22 cellular contexts compared by ENCODE assay signal in the genomic region with DNA sequence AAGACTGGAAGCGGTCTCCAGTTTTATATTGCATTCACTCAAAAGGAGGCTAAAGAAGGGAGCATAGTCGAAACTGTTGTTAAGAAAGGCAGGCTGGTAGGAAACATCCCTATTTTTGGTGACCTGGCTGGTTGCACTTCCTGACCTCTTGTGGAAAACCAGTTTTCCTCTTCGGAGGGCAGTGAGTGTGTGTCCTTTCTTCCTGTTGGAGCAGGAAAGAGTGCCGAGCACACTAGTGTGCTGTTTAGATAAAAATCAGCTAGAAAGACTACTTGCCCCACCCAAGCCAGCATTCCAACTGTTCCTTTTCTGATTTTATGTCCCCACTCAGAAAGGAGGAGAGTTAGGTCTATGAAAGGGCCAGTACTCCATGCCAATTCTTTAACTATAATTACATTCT.
"Had no signal": no experiment of that assay in that cellular context is flagged by ENCODE, and none has a peak within 500 bp of the region (broad histone marks: within the 10 kb centered on the region; RNA-seq: fewer than 3 reads in every experiment).

No MANE protein-coding gene starts in this region.

- H3K4me3 Mint-ChIP-seq: activated CD8-positive, alpha-beta T cell treated with anti-CD3 and anti-CD28 coated beads for 36 hours; activated T-cell treated with anti-CD3 and anti-CD28 coated beads, Interleukin-2, amount 50 U/mL, for 4 hours; memory B cell; natural killer cell treated with Interleukin-12 subunit alpha and Interleukin-12 subunit beta and Interleukin-15 and Interleukin-18, amount 100 ng/mL, for 72 hours; T-helper 1 cell treated with Interleukin-12 subunit alpha and Interleukin-12 subunit beta and Interleukin-4 antibody, amounts not matched to agents 30 μg/mL and 1 μg/mL, for 36 hours had no signal

- H3K27ac Mint-ChIP-seq: activated CD8-positive, alpha-beta T cell treated with anti-CD3 and anti-CD28 coated beads for 36 hours; activated naive CD4-positive, alpha-beta T cell treated with anti-CD3 and anti-CD28 coated beads, Interleukin-2, amount 50 U/mL, for 72 hours; memory B cell; natural killer cell treated with Interleukin-12 subunit alpha and Interleukin-12 subunit beta and Interleukin-15 and Interleukin-18, amount 100 ng/mL, for 72 hours; T-helper 1 cell treated with Interleukin-12 subunit alpha and Interleukin-12 subunit beta and Interleukin-4 antibody, amounts not matched to agents 30 μg/mL and 1 μg/mL, for 36 hours had no signal

- FAIRE-seq: frontal cortex, small intestine had no signal

- H3K9me3 Mint-ChIP-seq: activated CD8-positive, alpha-beta T cell treated with anti-CD3 and anti-CD28 coated beads for 36 hours; activated T-cell treated with anti-CD3 and anti-CD28 coated beads, Interleukin-2, amount 50 U/mL, for 4 hours; memory B cell; natural killer cell treated with Interleukin-12 subunit alpha and Interleukin-12 subunit beta and Interleukin-15 and Interleukin-18, amount 100 ng/mL, for 72 hours; T-helper 1 cell treated with Interleukin-12 subunit alpha and Interleukin-12 subunit beta and Interleukin-4 antibody, amounts not matched to agents 30 μg/mL and 1 μg/mL, for 36 hours had no signal

- DNase-seq: activated CD4-positive, alpha-beta T cell treated with anti-CD3 and anti-CD28 coated beads for 4 hours; activated CD8-positive, alpha-beta T cell treated with anti-CD3 and anti-CD28 coated beads for 36 hours; activated effector memory CD4-positive, alpha-beta T cell treated with Interleukin-2 at 50 U/mL for 16 hours; activated T-cell treated with anti-CD3 and anti-CD28 coated beads, Interleukin-2, amount 50 U/mL, for 4 hours; amniotic stem cell; central memory CD4-positive, alpha-beta T cell; effector CD4-positive, alpha-beta T cell; heart right ventricle; right cardiac atrium; small intestine; stimulated activated CD4-positive, alpha-beta T cell treated with anti-CD3 and anti-CD28 coated beads, Interleukin-4, amount 100 ng/mL, for 4 hours; stimulated activated naive CD8-positive, alpha-beta T cell treated with anti-CD3 and anti-CD28 coated beads, Interleukin-15, Interleukin-2, amounts not matched to agents 100 U/mL and 50 U/mL, for 24 hours had no signal

- ATAC-seq: activated CD8-positive, alpha-beta T cell treated with anti-CD3 and anti-CD28 coated beads for 36 hours; activated naive CD4-positive, alpha-beta T cell treated with anti-CD3 and anti-CD28 coated beads, Interleukin-2, amount 50 U/mL, for 72 hours; activated T-cell treated with anti-CD3 and anti-CD28 coated beads, Interleukin-2, amount 50 U/mL, for 4 hours; natural killer cell treated with Interleukin-12 subunit alpha and Interleukin-12 subunit beta and Interleukin-15 and Interleukin-18, amount 100 ng/mL, for 72 hours; right cardiac atrium; SK-N-SH treated with all-trans-retinoic acid at 6 μM for 48 hours; stimulated activated naive CD8-positive, alpha-beta T cell treated with anti-CD3 and anti-CD28 coated beads, Interleukin-15, Interleukin-2, amounts not matched to agents 100 U/mL and 50 U/mL, for 24 hours had no signal

- H3K9me3 ChIP-seq: heart right ventricle, prostate gland, upper lobe of left lung had no signal

- H3K27me3 ChIP-seq: upper lobe of left lung had no signal

- H3K4me3 ChIP-seq: coronary artery, heart right ventricle, prostate gland, upper lobe of left lung had no signal

- H3K36me3 Mint-ChIP-seq: activated naive CD4-positive, alpha-beta T cell treated with anti-CD3 and anti-CD28 coated beads, Interleukin-2, amount 50 U/mL, for 72 hours; memory B cell; natural killer cell treated with Interleukin-12 subunit alpha and Interleukin-12 subunit beta and Interleukin-15 and Interleukin-18, amount 100 ng/mL, for 72 hours had no signal

- H3K36me3 ChIP-seq: heart right ventricle, prostate gland had no signal

- H3K27ac ChIP-seq: coronary artery, epithelial cell of prostate, heart right ventricle, prostate gland, upper lobe of left lung had no signal

- H3K4me1 ChIP-seq: heart right ventricle, prostate gland had no signal
